Comparison of ENCODE assay signal across 8 cellular contexts in the genomic region with DNA sequence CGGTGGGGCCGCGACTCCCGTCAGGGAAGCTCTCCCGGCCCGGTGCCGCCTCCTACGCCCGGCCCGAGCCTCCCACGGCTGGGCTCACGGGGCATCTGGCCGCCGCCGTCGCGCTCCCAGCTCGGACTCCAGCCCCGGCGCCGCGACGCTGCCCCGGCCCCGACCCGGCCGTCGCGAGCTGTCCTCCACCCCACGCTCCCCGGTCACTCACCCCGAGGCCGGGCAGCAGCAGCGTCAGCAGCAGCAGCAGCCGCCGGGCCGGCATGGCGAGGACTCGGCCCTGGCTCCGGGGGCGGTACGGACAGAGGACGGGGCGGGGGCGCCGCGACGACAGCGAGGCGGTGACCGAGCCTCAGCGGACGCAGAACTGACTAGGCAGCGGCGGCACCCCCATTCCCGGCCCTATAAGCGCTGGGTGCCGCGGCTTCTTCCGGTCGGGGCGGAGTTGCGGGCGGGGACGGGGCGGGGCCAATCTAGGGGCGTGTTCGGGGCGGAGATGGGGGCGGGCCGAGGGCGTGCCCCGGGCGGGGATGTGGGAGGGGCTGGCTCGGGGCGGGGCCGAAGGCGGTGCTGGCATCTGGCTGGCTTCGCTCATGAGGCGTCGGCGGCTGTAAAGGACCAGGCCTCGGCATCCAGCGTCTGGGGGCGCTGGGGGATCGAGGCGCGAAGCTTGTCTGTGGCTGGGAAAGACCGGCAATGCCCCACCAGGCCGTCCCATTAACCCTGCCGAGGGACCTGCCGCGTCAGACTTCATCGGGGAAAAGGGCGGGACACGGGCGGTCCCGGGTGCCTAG. TPM values are rescaled to one million over a fixed set of nuclear protein-coding genes. Genes with fewer than 3 reads are reported as not detected.
DNase-seq lines count a peak whose midpoint lies in the region; ATAC-seq and TF ChIP-seq lines count a peak whose summit lies in the region.

Gene ERN1 (minus strand): TSS at position 380 of the 794 bp plus-strand sequence. CDS start 115 bp downstream, at position 265.

- H3K4me1 Mint-ChIP-seq in activated naive CD4-positive, alpha-beta T cell treated with anti-CD3 and anti-CD28 coated beads, Interleukin-2, amount 50 U/mL, for 24 hours = peaks cover 46% of the 10 kb centered on the region

- H3K27ac Mint-ChIP-seq in activated naive CD4-positive, alpha-beta T cell treated with anti-CD3 and anti-CD28 coated beads, Interleukin-2, amount 50 U/mL, for 24 hours = peak within 1 kb of the TSS; percentile 91

- peaks cover 53% of the 10 kb centered on the region for H3K4me1 ChIP-seq in suprapubic skin

- CTCF ChIA-PET in HEK293T (lab: Yijun Ruan, JAX) = interaction anchor here (0.7 to 3.7 kb wide), 2 partner anchors 67 to 104 kb away, joined by 3 to 23 read pairs; no protein-coding TSS in a partner anchor

- H3K27me3 ChIP-seq in GM06990 (replicated peaks; ENCODE audit: control insufficient read depth, insufficient read depth, low read length) = no peaks in the 10 kb centered on the region
- H3K27me3 ChIP-seq in suprapubic skin = no peaks in the 10 kb centered on the region

- peak within 1 kb of the TSS; percentile 96 for H3K27ac ChIP-seq in suprapubic skin

- TF ChIP-seq POLR2A in NB4 (IDR thresholded peaks at IDR 0.05; ENCODE audit: extremely low read depth, insufficient read length) (peak; percentile 62), suprapubic skin (IDR thresholded peaks at IDR 0.05) (peak; percentile 90 to 94)

- no peak for TF ChIP-seq CTCF in GM06990 (IDR thresholded peaks at IDR 0.05; ENCODE audit: insufficient read depth, low read length, poor library complexity, severe bottlenecking)
- TF ChIP-seq CTCF in NB4 (IDR thresholded peaks at IDR 0.05; ENCODE audit: low read depth, low read length) = no peak
- TF ChIP-seq CTCF in omental fat pad (IDR thresholded peaks at IDR 0.05) = no peak
- no peak for TF ChIP-seq CTCF in suprapubic skin (IDR thresholded peaks at IDR 0.05)

- peak; percentile 92 for ATAC-seq in omental fat pad (ENCODE audit: low FRiP score)

- TF ChIP-seq EP300 in suprapubic skin (IDR thresholded peaks at IDR 0.05) = no peak

- WGBS in suprapubic skin = under 1% methylated on average over 39 of the region's 98 CpGs

- H3K9me3 Mint-ChIP-seq in activated naive CD4-positive, alpha-beta T cell treated with anti-CD3 and anti-CD28 coated beads, Interleukin-2, amount 50 U/mL, for 24 hours = no peaks in the 10 kb centered on the region

- H3K36me3 ChIP-seq in GM06990 (ENCODE audit: control insufficient read depth, insufficient read depth, low read length) (no peaks in the 10 kb centered on the region), suprapubic skin (no peaks in the 10 kb centered on the region)

- DNase-seq in GM06990 (ENCODE audit: extremely low read depth, insufficient read length) = peak; percentile 91
- peak; percentile 96 for DNase-seq in HEK293T (ENCODE audit: extremely low spot score)
- DNase-seq in NB4 (ENCODE audit: low read depth) = peak; percentile 92
- peak; percentile 58 for DNase-seq in SKM-1 (lab: John Stamatoyannopoulos, UW; ENCODE audit: unreplicated experiment)
- DNase-seq in globus pallidus (ENCODE audit: low spot score) = peak; percentile 93
- DNase-seq in omental fat pad (ENCODE audit: low spot score) = peak; percentile 81
- peak; percentile 95 to 96 for DNase-seq in suprapubic skin (ENCODE audit: low spot score in 2 of 2)

- peak within 1 kb of the TSS; percentile 96 for H3K4me3 Mint-ChIP-seq in activated naive CD4-positive, alpha-beta T cell treated with anti-CD3 and anti-CD28 coated beads, Interleukin-2, amount 50 U/mL, for 24 hours

- POLR2A ChIA-PET in HEK293T (lab: Yijun Ruan, JAX) = interaction anchor here (0.6 to 3.7 kb wide), 5 partner anchors 16 to 66 kb away, joined by 3 to 36 read pairs (median 12); no protein-coding TSS in a partner anchor

- H3K4me3 ChIP-seq in GM06990 (replicated peaks; ENCODE audit: low read depth, low read length) (peak within 1 kb of the TSS; percentile 84), NB4 (ENCODE audit: low read depth, low read length) (peak within 1 kb of the TSS; percentile 48), suprapubic skin (peak within 1 kb of the TSS; percentile 88)

- no peaks in the 10 kb centered on the region for H3K36me3 Mint-ChIP-seq in activated naive CD4-positive, alpha-beta T cell treated with anti-CD3 and anti-CD28 coated beads, Interleukin-2, amount 50 U/mL, for 24 hours

- no peaks in the 10 kb centered on the region for H3K27me3 Mint-ChIP-seq in activated naive CD4-positive, alpha-beta T cell treated with anti-CD3 and anti-CD28 coated beads, Interleukin-2, amount 50 U/mL, for 24 hours

- no peaks in the 10 kb centered on the region for H3K9me3 ChIP-seq in suprapubic skin

TF ChIP-seq in HEK293T, 16 proteins besides CTCF, POLR2A, EP300 and RAD21:
- peak; percentile 93 for TF ChIP-seq SP1 (IDR thresholded peaks at IDR 0.05)
- TF ChIP-seq ELF4 (IDR thresholded peaks at IDR 0.05) = peak; percentile 40; the same call in 1 of the 2 replicates
- no peak for TF ChIP-seq ZNF384 (IDR thresholded peaks at IDR 0.05)
- TF ChIP-seq L3MBTL2 (conservative IDR thresholded peaks at IDR 0.05) = peak; percentile 79
- no peak for TF ChIP-seq FOXK2 (IDR thresholded peaks at IDR 0.05)

RNA-seq across cellular contexts. Expression of gene ERN1, which starts in this region (rescaled TPM):
- total RNA-seq in omental fat pad (10 to 100 TPM; 14.6 to 54.4 (median 30.4) TPM), suprapubic skin (10 to 100 TPM; 21.2 to 41.1 (median 35.1) TPM)

Comparison
In these comparisons a context has a peak if more than half of its experiments do, and no peak if none do; other contexts are left out.
1. Peak in every context shown above with its lines: DNase-seq, ATAC-seq, H3K4me3 ChIP-seq and H3K27ac ChIP-seq.